ENCODE assay signal across 14 cellular contexts in genomic region chr5:95102687-95103086, GRCh38.
A peak's percentile ranks its signal among the peaks of the same experiment; 100 is the strongest.
DNase-seq lines count a peak whose midpoint lies in the region; ATAC-seq and TF ChIP-seq lines count a peak whose summit lies in the region.
"Had no signal": no experiment of that assay in that cellular context is flagged by ENCODE, and none has a peak within 500 bp of the region (broad histone marks: within the 10 kb centered on the region; RNA-seq: fewer than 3 reads in every experiment).

No MANE protein-coding gene starts in this region.

- no peaks in the 10 kb centered on the region for H3K36me3 Mint-ChIP-seq in natural killer cell treated with Interleukin-12 subunit alpha and Interleukin-12 subunit beta and Interleukin-15 and Interleukin-18, amount 100 ng/mL, for 72 hours

- POLR2A ChIA-PET in A673 (lab: Charles Lee; ENCODE audit: low non-redundant PET): no interaction called here

- H3K4me3 ChIP-seq in A673 (ENCODE audit: low read depth, low read length, poor library complexity, severe bottlenecking): no peak overlapping the region
- H3K4me3 ChIP-seq: spleen, upper lobe of left lung had no signal

- H3K27me3 Mint-ChIP-seq in natural killer cell treated with Interleukin-12 subunit alpha and Interleukin-12 subunit beta and Interleukin-15 and Interleukin-18, amount 100 ng/mL, for 72 hours: no peaks in the 10 kb centered on the region
- H3K27me3 Mint-ChIP-seq: effector memory CD8-positive, alpha-beta T cell had no signal

- no peak overlapping the region for H3K27ac ChIP-seq in A673 (ENCODE audit: low read depth, low read length, poor library complexity, severe bottlenecking)
- H3K27ac ChIP-seq: RWPE1, spleen, upper lobe of left lung, WERI-Rb-1 had no signal

- H3K9me3 ChIP-seq in A673 (ENCODE audit: low read depth, low read length, poor library complexity, severe bottlenecking): no peaks in the 10 kb centered on the region
- H3K9me3 ChIP-seq: spleen, upper lobe of left lung had no signal

- intact Hi-C loops in A673 (cut with micrococcal nuclease; ENCODE audit: unreplicated experiment): no loop called here

- H3K9me3 Mint-ChIP-seq in natural killer cell treated with Interleukin-12 subunit alpha and Interleukin-12 subunit beta and Interleukin-15 and Interleukin-18, amount 100 ng/mL, for 72 hours: no peaks in the 10 kb centered on the region
- H3K9me3 Mint-ChIP-seq: effector memory CD8-positive, alpha-beta T cell had no signal

- in situ Hi-C loops in G401 (cut with HindIII; ENCODE audit: low sequenced_read_pairs): no loop called here

- H3K27me3 ChIP-seq in A673 (replicated peaks; ENCODE audit: insufficient read depth, low read depth, low read length, poor library complexity): no peaks in the 10 kb centered on the region
- H3K27me3 ChIP-seq: spleen, upper lobe of left lung had no signal

- no TSS peak for BruUV-seq in A673 (replicated peaks; lab: Mats Ljungman, UMichigan)

- H3K4me1 ChIP-seq in A673 (ENCODE audit: insufficient read depth, low read length, poor library complexity, severe bottlenecking): no peaks in the 10 kb centered on the region
- H3K4me1 ChIP-seq: spleen had no signal

- CTCF ChIA-PET in A673 (lab: Charles Lee): no interaction called here

- no peaks in the 10 kb centered on the region for H3K4me1 Mint-ChIP-seq in natural killer cell treated with Interleukin-12 subunit alpha and Interleukin-12 subunit beta and Interleukin-15 and Interleukin-18, amount 100 ng/mL, for 72 hours (ENCODE audit: low read depth in 2 of 2)

- TF ChIP-seq CTCF in A673 (conservative IDR thresholded peaks at IDR 0.05; ENCODE audit: low read depth, low read length): no peak

- no peak overlapping the region for H3K27ac Mint-ChIP-seq in natural killer cell treated with Interleukin-12 subunit alpha and Interleukin-12 subunit beta and Interleukin-15 and Interleukin-18, amount 100 ng/mL, for 72 hours
- H3K27ac Mint-ChIP-seq: effector memory CD8-positive, alpha-beta T cell had no signal

- ATAC-seq in GM18520 (IDR thresholded peaks at IDR 0.05; ENCODE audit: unreplicated experiment) (peak; percentile 92), GM21390 (IDR thresholded peaks at IDR 0.05; ENCODE audit: unreplicated experiment) (peak; percentile 87), HG02970 (IDR thresholded peaks at IDR 0.05; ENCODE audit: low FRiP score, unreplicated experiment) (peak; percentile 90), HG03571 (IDR thresholded peaks at IDR 0.05; ENCODE audit: unreplicated experiment) (peak; percentile 99)
- no peak for ATAC-seq in natural killer cell treated with Interleukin-12 subunit alpha and Interleukin-12 subunit beta and Interleukin-15 and Interleukin-18, amount 100 ng/mL, for 72 hours
- ATAC-seq: effector memory CD8-positive, alpha-beta T cell had no signal

- H3K36me3 ChIP-seq in A673 (ENCODE audit: insufficient read depth, low read length, poor library complexity, severe bottlenecking): no peaks in the 10 kb centered on the region
- H3K36me3 ChIP-seq: spleen, upper lobe of left lung, WERI-Rb-1 had no signal

- no peak overlapping the region for H3K4me3 Mint-ChIP-seq in natural killer cell treated with Interleukin-12 subunit alpha and Interleukin-12 subunit beta and Interleukin-15 and Interleukin-18, amount 100 ng/mL, for 72 hours
- H3K4me3 Mint-ChIP-seq: effector memory CD8-positive, alpha-beta T cell had no signal

- DNase-seq in G401 (ENCODE audit: low spot score) (no peak), A673 (ENCODE audit: low spot score) (no peak), UCSD-AML1 (lab: John Stamatoyannopoulos, UW; ENCODE audit: unreplicated experiment) (no peak)
- DNase-seq in natural killer cell treated with Interleukin-12 subunit alpha and Interleukin-12 subunit beta and Interleukin-15 and Interleukin-18, amount 100 ng/mL, for 72 hours (ENCODE audit: low spot score): no peak
- DNase-seq: effector memory CD8-positive, alpha-beta T cell; nucleus accumbens; spleen had no signal

Comparison
In these comparisons a context has a peak if more than half of its experiments do, and no peak if none do; other contexts are left out.
1. ATAC-seq: peak in GM18520 (single experiment), GM21390 (single experiment), HG02970 (single experiment) and HG03571 (single experiment); none in natural killer cell treated with Interleukin-12 subunit alpha and Interleukin-12 subunit beta and Interleukin-15 and Interleukin-18, amount 100 ng/mL, for 72 hours (0 of 2).